In genomic region chr10:114881916-114882315, GRCh38 we compare ENCODE assay signal across 25 cellular contexts. TPM values are rescaled to one million over a fixed set of nuclear protein-coding genes. Genes with fewer than 3 reads are reported as not detected.
DNase-seq lines count a peak whose midpoint lies in the region; ATAC-seq and TF ChIP-seq lines count a peak whose summit lies in the region.
"Had no signal": no experiment of that assay in that cellular context is flagged by ENCODE, and none has a peak within 500 bp of the region (broad histone marks: within the 10 kb centered on the region; RNA-seq: fewer than 3 reads in every experiment).

No MANE protein-coding gene starts in this region.

- no peak overlapping the region for H3K4ac ChIP-seq in H9 (ENCODE audit: low read depth, low read length)
- no peak overlapping the region for H3K4ac ChIP-seq in neuronal stem cell (ENCODE audit: low read length)

- H4K20me1 ChIP-seq in H9 (ENCODE audit: control insufficient read depth, insufficient read depth, insufficient read length), result no peaks in the 10 kb centered on the region

- H3K27ac Mint-ChIP-seq in H9, result peak overlapping the region in 2 of 3 experiments; percentile 45 to 51; a peak in 3 of 7 replicates
- H3K27ac Mint-ChIP-seq: activated naive CD8-positive, alpha-beta T cell treated with anti-CD3 and anti-CD28 coated beads for 36 hours; T-helper 17 cell had no signal

- no peak overlapping the region for H3T11ph ChIP-seq in H9 (ENCODE audit: low read length)

- H2BK15ac ChIP-seq in H9 (ENCODE audit: low read depth, low read length), result no peak overlapping the region
- peak overlapping the region; percentile 3 for H2BK15ac ChIP-seq in neuronal stem cell (ENCODE audit: low read length)

- H3K27me3 ChIP-seq in H9 (ENCODE audit: insufficient read depth, low read length) (no peaks in the 10 kb centered on the region), neuronal stem cell (ENCODE audit: control insufficient read depth in 3 of 3, insufficient read depth in 3 of 3, low read depth in 1 of 3, low read length in 3 of 3) (no peaks in the 10 kb centered on the region), left lung (no peaks in the 10 kb centered on the region)
- H3K27me3 ChIP-seq: BE2C, colonic mucosa, heart left ventricle had no signal

- H3K27ac ChIP-seq in H9 (ENCODE audit: insufficient read length, low read depth, low read length) (no peak overlapping the region), neuronal stem cell (replicated peaks; ENCODE audit: low read length) (no peak overlapping the region), left lung (no peak overlapping the region)
- H3K27ac ChIP-seq: colonic mucosa, heart left ventricle, VCaP had no signal

- TF ChIP-seq CTCF in H9 (conservative IDR thresholded peaks at IDR 0.05) (no peak), astrocyte of the spinal cord (IDR thresholded peaks at IDR 0.05; ENCODE audit: low read depth, low read length) (no peak), left lung (IDR thresholded peaks at IDR 0.05) (no peak)

- H3K4me3 Mint-ChIP-seq in H9, result peak overlapping the region in 1 of 2 experiments; percentile 49; a peak in 4 of 5 replicates
- H3K4me3 Mint-ChIP-seq: activated naive CD8-positive, alpha-beta T cell treated with anti-CD3 and anti-CD28 coated beads for 36 hours; brain; T-helper 17 cell had no signal

- no peak overlapping the region for H3K9ac ChIP-seq in H9 (ENCODE audit: extremely low read depth, insufficient read length, low read length)
- no peak overlapping the region for H3K9ac ChIP-seq in neuronal stem cell (ENCODE audit: low read depth, low read length, poor library complexity)

- no peak overlapping the region for H2AFZ ChIP-seq in H9 (ENCODE audit: low read length)
- H2AFZ ChIP-seq in neuronal stem cell (ENCODE audit: low read length), result peak overlapping the region; percentile 16

- H3K14ac ChIP-seq in H9 (ENCODE audit: insufficient read depth, low read length) (no peak overlapping the region), neuronal stem cell (ENCODE audit: low read length) (no peak overlapping the region)

- H3K27me3 Mint-ChIP-seq in H9 (ENCODE audit: low read depth), result peaks cover 5% of the 10 kb centered on the region; the same call in 1 of the 2 replicates

- H4K91ac ChIP-seq in H9 (ENCODE audit: insufficient read length, low read depth, low read length) (no peak overlapping the region), neuronal stem cell (ENCODE audit: low read depth, low read length, poor library complexity) (no peak overlapping the region)

- DNase-seq in H9 (no peak), astrocyte of the spinal cord (ENCODE audit: low read depth, low spot score) (peak; percentile 39), iris pigment epithelial cell (ENCODE audit: low read depth) (peak; percentile 59), neuronal stem cell (ENCODE audit: low spot score) (no peak), dedifferentiated amniotic fluid mesenchymal stem cell (ENCODE audit: extremely low spot score) (no peak), left lung (no peak), NCI-H748 treated with DMSO at 0.1 percent for 48 hours (lab: John Stamatoyannopoulos, UW) (no peak)
- DNase-seq: activated CD4-positive, alpha-beta T cell treated with anti-CD3 and anti-CD28 coated beads, Interleukin-2, amount 50 U/mL, for 1 hour; activated naive CD8-positive, alpha-beta T cell treated with anti-CD3 and anti-CD28 coated beads for 36 hours; BE2C; Caco-2; colonic mucosa; DND-41; heart left ventricle; left ventricle myocardium superior; MM.1S; NCI-H1417 treated with DMSO at 0.1 percent for 48 hours; NCI-H510A treated with DMSO at 0.1 percent for 48 hours; nucleus accumbens; T-helper 17 cell; trophoblast cell had no signal

- H3K36me3 ChIP-seq in neuronal stem cell (replicated peaks in 1 of 2; ENCODE audit: control insufficient read depth in 2 of 2, insufficient read depth in 2 of 2, low read length in 2 of 2), result no peaks in the 10 kb centered on the region
- no peaks in the 10 kb centered on the region for H3K36me3 ChIP-seq in left lung
- H3K36me3 ChIP-seq: BE2C, colonic mucosa, heart left ventricle had no signal

- H3K18ac ChIP-seq in H9 (ENCODE audit: insufficient read length, low read depth, low read length) (no peak overlapping the region), neuronal stem cell (ENCODE audit: low read length) (no peak overlapping the region)

- in situ Hi-C loops in astrocyte of the spinal cord (cut with HindIII; ENCODE audit: low sequenced_read_pairs), result no loop called here

- H3K9me3 ChIP-seq in H9 (ENCODE audit: control insufficient read depth, low read depth, low read length) (no peaks in the 10 kb centered on the region), neuronal stem cell (replicated peaks in 1 of 2; ENCODE audit: control insufficient read depth in 2 of 2, insufficient read depth in 1 of 2, low read depth in 1 of 2, low read length in 2 of 2) (no peaks in the 10 kb centered on the region), left lung (no peaks in the 10 kb centered on the region)
- H3K9me3 ChIP-seq: BE2C, Caco-2, colonic mucosa, heart left ventricle had no signal

- no peak overlapping the region for H2AK5ac ChIP-seq in H9 (ENCODE audit: insufficient read length, low read length)
- H2AK5ac ChIP-seq in neuronal stem cell (ENCODE audit: low read depth, low read length), result no peak overlapping the region

- H2BK20ac ChIP-seq in H9 (ENCODE audit: low read depth, low read length, poor library complexity, severe bottlenecking), result no peak overlapping the region

- no peaks in the 10 kb centered on the region for H3K79me1 ChIP-seq in H9 (ENCODE audit: insufficient read depth, low read depth, low read length, poor library complexity, severe bottlenecking)
- H3K79me1 ChIP-seq in neuronal stem cell (ENCODE audit: low read depth, low read length), result no peaks in the 10 kb centered on the region

- peaks cover 30 to 45% of the 10 kb centered on the region in 2 experiments for H3K4me1 Mint-ChIP-seq in H9

- no peak overlapping the region for H3K56ac ChIP-seq in H9 (ENCODE audit: insufficient read length, low read depth, low read length)

- intact Hi-C loops in left lung (cut with DNase I), result no loop called here

- ATAC-seq in GM21717 (IDR thresholded peaks at IDR 0.05; ENCODE audit: unreplicated experiment), result no peak
- ATAC-seq in left lung, result no peak
- ATAC-seq: heart left ventricle, K562, left ventricle myocardium superior, T-helper 17 cell had no signal

- no peak overlapping the region for H4K5ac ChIP-seq in H9 (ENCODE audit: insufficient read length, low read depth, low read length)

- H3K23me2 ChIP-seq in H9 (ENCODE audit: insufficient read length, low read depth, low read length, poor library complexity, severe bottlenecking), result no peaks in the 10 kb centered on the region

- no peak overlapping the region for H4K8ac ChIP-seq in H9 (replicated peaks; ENCODE audit: insufficient read length, low read depth, low read length)
- H4K8ac ChIP-seq in neuronal stem cell (ENCODE audit: low read depth, low read length), result no peak overlapping the region

- WGBS in H9 (ENCODE audit: extremely low coverage, insufficient read length, low lambda C conversion rate), result no CpG with 5 or more reads among the region's 12 CpGs
- no CpG with 5 or more reads among the region's 12 CpGs for WGBS in neuronal stem cell (ENCODE audit: extremely low coverage in 2 of 2, insufficient read length in 2 of 2, insufficient replicate concordance in 1 of 2), 2 donors

- H3K4me2 ChIP-seq in H9 (ENCODE audit: insufficient read depth, insufficient read length, low read length) (no peak overlapping the region), neuronal stem cell (ENCODE audit: insufficient read depth, low read length, poor library complexity, severe bottlenecking) (no peak overlapping the region)

- no peak overlapping the region for H2BK12ac ChIP-seq in H9 (ENCODE audit: insufficient read length, low read depth, low read length)
- H2BK12ac ChIP-seq in neuronal stem cell (ENCODE audit: low read length), result no peak overlapping the region

- no peak overlapping the region for H2BK5ac ChIP-seq in H9 (ENCODE audit: insufficient read length, low read length)
- H2BK5ac ChIP-seq in neuronal stem cell (ENCODE audit: low read length), result no peak overlapping the region

- H3K4me3 ChIP-seq in astrocyte of the spinal cord (ENCODE audit: low read depth, low read length), result no peak overlapping the region
- H3K4me3 ChIP-seq in neuronal stem cell (ENCODE audit: low read length in 2 of 2), result no peak overlapping the region
- no peak overlapping the region for H3K4me3 ChIP-seq in left lung
- H3K4me3 ChIP-seq: colonic mucosa, heart left ventricle, K562 had no signal

- H3K4me1 ChIP-seq in H9 (ENCODE audit: insufficient read depth, low read length), result peaks cover 6% of the 10 kb centered on the region; the same call in 1 of the 2 replicates
- peaks cover 0 to 13% of the 10 kb centered on the region in 2 donors for H3K4me1 ChIP-seq in neuronal stem cell (ENCODE audit: control insufficient read depth in 2 of 2, insufficient read depth in 1 of 2, low read depth in 1 of 2, low read length in 2 of 2)
- H3K4me1 ChIP-seq in left lung, result peaks cover 0 to 7% of the 10 kb centered on the region in 2 donors
- H3K4me1 ChIP-seq: Caco-2, colonic mucosa had no signal

- H2BK120ac ChIP-seq in H9 (ENCODE audit: low read depth, low read length, poor library complexity, severe bottlenecking) (no peak overlapping the region), neuronal stem cell (ENCODE audit: low read depth, low read length) (no peak overlapping the region)

- H3K9me3 Mint-ChIP-seq in H9, result no peaks in the 10 kb centered on the region
- H3K9me3 Mint-ChIP-seq: activated naive CD8-positive, alpha-beta T cell treated with anti-CD3 and anti-CD28 coated beads for 36 hours had no signal

- H3K23ac ChIP-seq in H9 (ENCODE audit: insufficient read length, low read depth, low read length), result no peak overlapping the region
- no peak overlapping the region for H3K23ac ChIP-seq in neuronal stem cell (ENCODE audit: low read depth, low read length, poor library complexity)

- no peaks in the 10 kb centered on the region; a peak in 1 of 7 replicates for H3K36me3 Mint-ChIP-seq in H9 (ENCODE audit: insufficient read depth in 1 of 3, low read depth in 3 of 3)
- H3K36me3 Mint-ChIP-seq: activated naive CD8-positive, alpha-beta T cell treated with anti-CD3 and anti-CD28 coated beads for 36 hours; brain had no signal

- no peaks in the 10 kb centered on the region for H3K79me2 ChIP-seq in H9 (ENCODE audit: insufficient read depth, low read length)

RNA-seq across cellular contexts. Expression of gene TRUB1, which starts 56.1 kb away (rescaled TPM):
- 19.5 and 20.6 TPM in 2 replicates for total RNA-seq in H9 (2021)
- 15.3 TPM for polyA plus RNA-seq in neuronal stem cell (2013, experiment 1 of 2)
- polyA plus RNA-seq in neuronal stem cell (2013, experiment 2 of 2), result 15.2 TPM
- total RNA-seq in left lung, result 10 to 100 TPM; 11.8 to 14.7 TPM

Comparison
In these comparisons a context has a peak if more than half of its experiments do, and no peak if none do; other contexts are left out.
1. DNase-seq: peak in astrocyte of the spinal cord (single experiment) and iris pigment epithelial cell (single experiment); none in H9 (single experiment), neuronal stem cell (single experiment), dedifferentiated amniotic fluid mesenchymal stem cell (single experiment), left lung (0 of 2) and NCI-H748 treated with DMSO at 0.1 percent for 48 hours (single experiment).